ENCODE assay signal across 9 cellular contexts in the genomic region with DNA sequence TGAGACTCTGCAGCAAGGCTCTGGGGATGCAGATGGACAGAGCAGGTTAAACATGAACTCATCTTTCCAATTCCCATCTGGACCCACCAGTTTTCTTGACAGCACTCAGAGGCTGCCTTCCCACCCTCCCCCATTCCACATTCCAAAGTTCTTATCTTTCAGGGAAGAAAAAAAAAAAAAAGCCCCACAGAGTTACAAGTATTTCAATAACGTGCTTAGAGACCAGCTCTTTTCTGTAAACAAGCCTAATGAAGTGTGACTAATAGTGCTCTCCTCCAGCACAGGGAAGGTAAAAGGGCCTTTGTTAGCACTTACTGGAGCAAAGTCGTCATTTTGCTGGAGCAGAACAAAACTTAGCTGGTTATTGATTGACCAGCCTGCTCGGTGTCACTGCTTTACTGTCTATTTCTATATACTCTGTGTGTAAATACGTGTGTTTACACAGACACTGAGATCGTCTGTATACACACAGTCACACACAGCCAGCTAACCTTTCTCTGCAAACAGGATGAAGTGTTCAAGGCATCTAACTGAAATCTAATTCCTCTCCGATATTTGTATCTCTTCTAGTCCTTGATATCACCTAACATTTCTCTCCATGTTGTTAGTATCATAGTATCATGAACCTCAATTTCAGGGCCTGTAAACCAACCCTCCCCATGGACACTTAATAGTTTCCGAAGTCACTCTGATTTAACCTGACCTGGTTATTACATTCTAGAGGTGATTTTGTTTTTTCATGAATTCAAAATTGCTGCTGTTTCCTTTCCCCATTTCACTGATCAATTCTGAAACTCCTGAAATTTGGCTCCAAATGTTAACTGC.
A peak's percentile ranks its signal among the peaks of the same experiment; 100 is the strongest.
DNase-seq lines count a peak whose midpoint lies in the region; ATAC-seq and TF ChIP-seq lines count a peak whose summit lies in the region.
"Had no signal": no experiment of that assay in that cellular context is flagged by ENCODE, and none has a peak within 500 bp of the region (broad histone marks: within the 10 kb centered on the region; RNA-seq: fewer than 3 reads in every experiment).

No MANE protein-coding gene starts in this region.

- TF ChIP-seq CTCF in IMR-90 (conservative IDR thresholded peaks at IDR 0.05; ENCODE audit: low read depth, low read length), result no peak
- TF ChIP-seq CTCF in foreskin keratinocyte (conservative IDR thresholded peaks at IDR 0.05), result no peak
- TF ChIP-seq CTCF in progenitor cell of endocrine pancreas (IDR thresholded peaks at IDR 0.05; ENCODE audit: unreplicated experiment), result no peak
- TF ChIP-seq CTCF in CD4-positive, alpha-beta T cell (IDR thresholded peaks at IDR 0.05), result no peak

- DNase-seq in IMR-90 (peak; percentile 92), SJCRH30 (peak; percentile 87 to 95), foreskin keratinocyte (peak; percentile 92 to 94), progenitor cell of endocrine pancreas (ENCODE audit: low spot score, unreplicated experiment) (no peak)
- no peak for DNase-seq in CD4-positive, alpha-beta T cell

- no peaks in the 10 kb centered on the region for H3K9me3 Mint-ChIP-seq in progenitor cell of endocrine pancreas (ENCODE audit: low read depth)
- H3K9me3 Mint-ChIP-seq in CD4-positive, alpha-beta T cell, result no peaks in the 10 kb centered on the region
- H3K9me3 Mint-ChIP-seq: dendritic cell treated with granulocyte-macrophage colony-stimulating factor and Interleukin-4, amounts not matched to agents 40 ng/mL and 50 ng/mL, for 4 days had no signal

- POLR2A ChIA-PET in IMR-90 (lab: Charles Lee; ENCODE audit: unreplicated experiment), result interaction anchor here (0.6 to 0.9 kb wide), 2 partner anchors 13 to 1125 kb away, joined by 3 read pairs; no protein-coding TSS in a partner anchor
- POLR2A ChIA-PET in CD4-positive, alpha-beta T cell (lab: Charles Lee), result no interaction called here

- peaks cover 86% of the 10 kb centered on the region for H3K4me1 Mint-ChIP-seq in progenitor cell of endocrine pancreas (ENCODE audit: low read depth)
- no peaks in the 10 kb centered on the region for H3K4me1 Mint-ChIP-seq in CD4-positive, alpha-beta T cell (ENCODE audit: low read depth)

- H4K5ac ChIP-seq in IMR-90 (ENCODE audit: low read depth, low read length), result peak overlapping the region; percentile 51; the same call in 1 of the 2 replicates

- intact Hi-C loops in IMR-90 (cut with micrococcal nuclease), result no loop called here
- intact Hi-C loops in CD4-positive, alpha-beta T cell (cut with DNase I, micrococcal nuclease), result no loop called here

- H3K27ac ChIP-seq in BLaER1 (peak overlapping the region; percentile 18; the same call in 1 of the 2 replicates), IMR-90 (ENCODE audit: insufficient read depth, low read length) (peak overlapping the region; percentile 86), SJCRH30 (peak overlapping the region; percentile 96), foreskin keratinocyte (peak overlapping the region; percentile 57)
- no peak overlapping the region for H3K27ac ChIP-seq in CD4-positive, alpha-beta T cell (ENCODE audit: low read depth, low read length)

- H4K20me1 ChIP-seq in BLaER1, result peaks cover 100% of the 10 kb centered on the region
- H4K20me1 ChIP-seq in IMR-90 (ENCODE audit: insufficient read depth, low read length), result no peaks in the 10 kb centered on the region

- peak overlapping the region; percentile 96 for H3K4ac ChIP-seq in IMR-90 (ENCODE audit: low read depth, low read length)

- peak overlapping the region; percentile 76 for H3K23ac ChIP-seq in IMR-90 (ENCODE audit: low read depth, low read length)

- H2BK120ac ChIP-seq in IMR-90 (ENCODE audit: low read depth, low read length), result peak overlapping the region; percentile 95

- peak overlapping the region; percentile 92; the same call in 2 of the 3 replicates for H2BK15ac ChIP-seq in IMR-90 (ENCODE audit: low read depth, low read length)

- ATAC-seq in IMR-90 (ENCODE audit: low read depth), result peak; percentile 68
- peak; percentile 92 for ATAC-seq in foreskin keratinocyte
- ATAC-seq in GM21447 (IDR thresholded peaks at IDR 0.05; ENCODE audit: unreplicated experiment), result no peak
- ATAC-seq in GM21723 (IDR thresholded peaks at IDR 0.05; ENCODE audit: unreplicated experiment), result no peak
- no peak for ATAC-seq in CD4-positive, alpha-beta T cell (ENCODE audit: poor library complexity)

- H3K18ac ChIP-seq in IMR-90 (ENCODE audit: low read depth, low read length), result peak overlapping the region; percentile 88

- TF ChIP-seq RAD21 in IMR-90 (IDR thresholded peaks at IDR 0.05; ENCODE audit: low read length), result peak; percentile 25; the same call in 1 of the 2 replicates

- H3K27ac Mint-ChIP-seq in progenitor cell of endocrine pancreas, result peak overlapping the region; percentile 97
- no peak overlapping the region for H3K27ac Mint-ChIP-seq in CD4-positive, alpha-beta T cell
- H3K27ac Mint-ChIP-seq: dendritic cell treated with granulocyte-macrophage colony-stimulating factor and Interleukin-4, amounts not matched to agents 40 ng/mL and 50 ng/mL, for 4 days had no signal

- H3K9ac ChIP-seq in BLaER1, result no peak overlapping the region
- H3K9ac ChIP-seq in IMR-90 (ENCODE audit: low read depth, low read length), result peak overlapping the region; percentile 21; the same call in 1 of the 2 replicates

- H3K9me1 ChIP-seq in IMR-90 (ENCODE audit: insufficient read depth, low read length), result peaks cover 20% of the 10 kb centered on the region

- peak overlapping the region; percentile 40 for H3K4me3 Mint-ChIP-seq in progenitor cell of endocrine pancreas (ENCODE audit: low read depth)
- H3K4me3 Mint-ChIP-seq in CD4-positive, alpha-beta T cell, result no peak overlapping the region
- H3K4me3 Mint-ChIP-seq: dendritic cell treated with granulocyte-macrophage colony-stimulating factor and Interleukin-4, amounts not matched to agents 40 ng/mL and 50 ng/mL, for 4 days had no signal

- H2AFZ ChIP-seq in IMR-90 (replicated peaks; ENCODE audit: low read length, poor library complexity), result peak overlapping the region; percentile 6

- H3K36me3 ChIP-seq in BLaER1, result peaks cover 94% of the 10 kb centered on the region
- no peaks in the 10 kb centered on the region for H3K36me3 ChIP-seq in IMR-90 (ENCODE audit: control insufficient read depth, insufficient read depth, low read length)
- no peaks in the 10 kb centered on the region for H3K36me3 ChIP-seq in SJCRH30

- WGBS in IMR-90 (ENCODE audit: extremely low coverage in 2 of 2, insufficient read length in 1 of 2), 2 experiments, result 33% methylated on average over 1 of the region's 7 CpGs; no CpG with 5 or more reads in 1 of the 2 experiments

- peak overlapping the region; percentile 73; the same call in 1 of the 2 replicates for H2AK5ac ChIP-seq in IMR-90 (ENCODE audit: low read depth, low read length)

- H2BK20ac ChIP-seq in IMR-90 (ENCODE audit: low read depth, low read length), result peak overlapping the region; percentile 94

- H3K9me3 ChIP-seq in BLaER1 (no peaks in the 10 kb centered on the region), IMR-90 (ENCODE audit: control insufficient read depth, insufficient read depth, low read length) (no peaks in the 10 kb centered on the region), SJCRH30 (replicated peaks) (no peaks in the 10 kb centered on the region)
- no peaks in the 10 kb centered on the region for H3K9me3 ChIP-seq in CD4-positive, alpha-beta T cell (ENCODE audit: control insufficient read depth, low read length)

- dilution Hi-C loops in IMR-90 (cut with HindIII; ENCODE audit: low sequenced_read_pairs, unreplicated experiment), result no loop called here

- H3K14ac ChIP-seq in IMR-90 (replicated peaks; ENCODE audit: low read depth, low read length), result peak overlapping the region; percentile 91

- H4K91ac ChIP-seq in IMR-90 (ENCODE audit: insufficient read depth, low read depth, low read length), result peak overlapping the region; percentile 88

- TF ChIP-seq POLR2A in IMR-90 (IDR thresholded peaks at IDR 0.05; ENCODE audit: low read depth, low read length), result no peak

- H3K36me3 Mint-ChIP-seq in progenitor cell of endocrine pancreas (ENCODE audit: insufficient read depth), result peaks cover 2% of the 10 kb centered on the region
- no peaks in the 10 kb centered on the region for H3K36me3 Mint-ChIP-seq in CD4-positive, alpha-beta T cell (ENCODE audit: low read depth)

- H2AK9ac ChIP-seq in IMR-90 (replicated peaks; ENCODE audit: low read depth, low read length, poor library complexity), result no peak overlapping the region

- peak overlapping the region; percentile 87 to 90 for H4K8ac ChIP-seq in IMR-90 (ENCODE audit: low read depth in 2 of 2, low read length in 2 of 2)

- H3K4me2 ChIP-seq in BLaER1 (peak overlapping the region; percentile 93), IMR-90 (ENCODE audit: low read depth, low read length) (peak overlapping the region; percentile 71)

- in situ Hi-C loops in IMR-90 (cut with MboI; ENCODE audit: low sequenced_read_pairs), result no loop called here

- CTCF ChIA-PET in IMR-90 (lab: Yijun Ruan, JAX), result interaction anchor here (1.2 kb wide), 1 partner anchor 58 kb away, joined by 3 read pairs; no protein-coding TSS in a partner anchor
- CTCF ChIA-PET in CD4-positive, alpha-beta T cell (lab: Charles Lee), result no interaction called here

- H3K27me3 ChIP-seq in BLaER1, result no peaks in the 10 kb centered on the region
- H3K27me3 ChIP-seq in IMR-90 (ENCODE audit: control insufficient read depth, insufficient read depth, low read length), result no peaks in the 10 kb centered on the region
- no peaks in the 10 kb centered on the region for H3K27me3 ChIP-seq in SJCRH30
- no peaks in the 10 kb centered on the region for H3K27me3 ChIP-seq in foreskin keratinocyte
- H3K27me3 ChIP-seq in CD4-positive, alpha-beta T cell (ENCODE audit: control insufficient read depth, insufficient read depth, low read length), result no peaks in the 10 kb centered on the region

- BruUV-seq in IMR-90 (replicated peaks; lab: Mats Ljungman, UMichigan), result no TSS peak

- no peak overlapping the region for H3K4me3 ChIP-seq in BLaER1
- no peak overlapping the region; the same call in 1 of the 2 replicates for H3K4me3 ChIP-seq in IMR-90 (ENCODE audit: insufficient read depth, low read depth, low read length)
- H3K4me3 ChIP-seq in SJCRH30, result peak overlapping the region; percentile 42

- no peaks in the 10 kb centered on the region for H3K27me3 Mint-ChIP-seq in progenitor cell of endocrine pancreas
- peaks cover 55% of the 10 kb centered on the region for H3K27me3 Mint-ChIP-seq in CD4-positive, alpha-beta T cell

- peaks cover 25 to 63% of the 10 kb centered on the region in 2 experiments for H3K79me1 ChIP-seq in IMR-90 (ENCODE audit: low read depth in 1 of 2, low read length in 2 of 2)

- H2BK5ac ChIP-seq in IMR-90 (ENCODE audit: low read depth, low read length, poor library complexity, severe bottlenecking), result peak overlapping the region; percentile 95

- peak overlapping the region; percentile 68 for H3K56ac ChIP-seq in IMR-90 (ENCODE audit: extremely low read depth, insufficient read depth, low read length)

- peaks cover 93% of the 10 kb centered on the region for H3K4me1 ChIP-seq in BLaER1
- H3K4me1 ChIP-seq in IMR-90 (ENCODE audit: control insufficient read depth, insufficient read depth, low read length), result peaks cover 31% of the 10 kb centered on the region
- peaks cover 70% of the 10 kb centered on the region for H3K4me1 ChIP-seq in SJCRH30
- H3K4me1 ChIP-seq in foreskin keratinocyte, result peaks cover 30% of the 10 kb centered on the region

TF ChIP-seq in IMR-90, 13 proteins besides CTCF, POLR2A, EP300 and RAD21 (continues in another document):
- peak; percentile 39; the same call in 1 of the 2 replicates for TF ChIP-seq MAFK (IDR thresholded peaks at IDR 0.05; ENCODE audit: low read depth, low read length)
- no peak for TF ChIP-seq RFX5 (IDR thresholded peaks at IDR 0.05; ENCODE audit: low read depth, low read length)
- TF ChIP-seq CHD1 (IDR thresholded peaks at IDR 0.05; ENCODE audit: low read depth, low read length), result no peak

Comparison
In these comparisons a context has a peak if more than half of its experiments do, and no peak if none do; other contexts are left out.
1. ATAC-seq: peak in IMR-90 (single experiment) and foreskin keratinocyte (single experiment); none in GM21447 (single experiment), GM21723 (single experiment) and CD4-positive, alpha-beta T cell (single experiment).
2. DNase-seq: peak in IMR-90 (single experiment), SJCRH30 (2 of 2) and foreskin keratinocyte (2 of 2); none in progenitor cell of endocrine pancreas (single experiment) and CD4-positive, alpha-beta T cell (0 of 10).